In the genomic region with DNA sequence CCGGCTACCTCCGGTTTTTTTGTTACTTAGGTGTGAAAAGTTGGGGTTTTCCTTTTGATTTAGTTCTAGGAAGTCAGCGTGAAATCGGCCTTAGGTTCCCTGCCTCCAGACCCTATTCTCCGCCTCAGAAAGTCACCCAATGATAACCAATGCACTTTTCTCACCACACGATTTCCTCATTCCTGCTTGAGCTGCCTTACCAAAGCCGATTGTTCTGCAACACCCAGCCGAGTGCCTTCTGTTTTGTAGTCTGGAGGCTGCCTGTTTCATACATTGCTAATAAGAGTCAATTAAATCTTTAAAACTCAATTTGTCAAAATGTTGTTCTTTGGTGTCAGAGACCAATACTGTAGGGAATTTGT, we compare ENCODE assay signal across 8 cellular contexts. TPM values are rescaled to one million over a fixed set of nuclear protein-coding genes. Genes with fewer than 3 reads are reported as not detected.
DNase-seq lines count a peak whose midpoint lies in the region; ATAC-seq and TF ChIP-seq lines count a peak whose summit lies in the region.

No MANE protein-coding gene starts in this region.

- no peaks in the 10 kb centered on the region for H3K36me3 Mint-ChIP-seq in activated naive CD4-positive, alpha-beta T cell treated with anti-CD3 and anti-CD28 coated beads, Interleukin-2, amount 10 ng/mL, durations not matched to agents 7 days and 5 days
- no peaks in the 10 kb centered on the region for H3K36me3 Mint-ChIP-seq in MCF 10A (ENCODE audit: insufficient read depth, unreplicated experiment)

- peak overlapping the region; percentile 65 for H3K4me3 Mint-ChIP-seq in activated naive CD4-positive, alpha-beta T cell treated with anti-CD3 and anti-CD28 coated beads, Interleukin-2, amount 10 ng/mL, durations not matched to agents 7 days and 5 days
- H3K4me3 Mint-ChIP-seq in MCF 10A (ENCODE audit: unreplicated experiment), result no peak overlapping the region

- H3K27me3 ChIP-seq in thoracic aorta (replicated peaks; ENCODE audit: insufficient read depth), result no peaks in the 10 kb centered on the region

- H3K27me3 Mint-ChIP-seq in activated naive CD4-positive, alpha-beta T cell treated with anti-CD3 and anti-CD28 coated beads, Interleukin-2, amount 10 ng/mL, durations not matched to agents 7 days and 5 days, result peaks cover 40% of the 10 kb centered on the region
- H3K27me3 Mint-ChIP-seq in MCF 10A (ENCODE audit: insufficient read depth, unreplicated experiment), result no peaks in the 10 kb centered on the region

- H3K36me3 ChIP-seq in thoracic aorta, result no peaks in the 10 kb centered on the region

- peak overlapping the region; percentile 91 for H3K27ac Mint-ChIP-seq in activated naive CD4-positive, alpha-beta T cell treated with anti-CD3 and anti-CD28 coated beads, Interleukin-2, amount 10 ng/mL, durations not matched to agents 7 days and 5 days
- no peak overlapping the region for H3K27ac Mint-ChIP-seq in MCF 10A (ENCODE audit: low read depth, unreplicated experiment)

- no peak for ATAC-seq in thoracic aorta (ENCODE audit: insufficient number of reproducible peaks, low FRiP score, low read depth)

- intact Hi-C loops in MCF 10A (cut with micrococcal nuclease), result no loop called here

- CTCF ChIA-PET in activated naive CD4-positive, alpha-beta T cell treated with anti-CD3 and anti-CD28 coated beads, Interleukin-2, amount 10 ng/mL, durations not matched to agents 7 days and 5 days (lab: Charles Lee), result interaction anchor here (1.5 kb wide), 1 partner anchor 10 kb away, joined by 4 read pairs; no protein-coding TSS in a partner anchor
- CTCF ChIA-PET in MCF 10A (lab: Yijun Ruan, JAX), result no interaction called here

- H3K9me3 Mint-ChIP-seq in activated naive CD4-positive, alpha-beta T cell treated with anti-CD3 and anti-CD28 coated beads, Interleukin-2, amount 10 ng/mL, durations not matched to agents 7 days and 5 days, result no peaks in the 10 kb centered on the region
- no peaks in the 10 kb centered on the region for H3K9me3 Mint-ChIP-seq in MCF 10A (ENCODE audit: unreplicated experiment)

- peaks cover 0 to 23% of the 10 kb centered on the region in 2 donors for H3K4me1 ChIP-seq in thoracic aorta (ENCODE audit: control insufficient read depth in 1 of 2, low read depth in 2 of 2)

- TF ChIP-seq CTCF in fibroblast of villous mesenchyme (IDR thresholded peaks at IDR 0.05; ENCODE audit: insufficient read depth, low read depth, low read length), result no peak
- TF ChIP-seq CTCF in thoracic aorta (IDR thresholded peaks at IDR 0.05), result no peak
- no peak for TF ChIP-seq CTCF in MCF 10A (IDR thresholded peaks at IDR 0.05; ENCODE audit: unreplicated experiment)

- peaks cover 22% of the 10 kb centered on the region for H3K4me1 Mint-ChIP-seq in activated naive CD4-positive, alpha-beta T cell treated with anti-CD3 and anti-CD28 coated beads, Interleukin-2, amount 10 ng/mL, durations not matched to agents 7 days and 5 days
- H3K4me1 Mint-ChIP-seq in MCF 10A (ENCODE audit: insufficient read depth, unreplicated experiment), result peaks cover 12% of the 10 kb centered on the region

- no peak overlapping the region for H3K27ac ChIP-seq in thoracic aorta

- H3K4me3 ChIP-seq in fibroblast of villous mesenchyme (ENCODE audit: low read depth, low read length) (peak overlapping the region; percentile 64), thoracic aorta (peak overlapping the region; percentile 66)

- POLR2A ChIA-PET in MCF 10A (lab: Yijun Ruan, JAX), result interaction anchor here (0.8 kb wide), 1 partner anchor 39 kb away, joined by 4 read pairs; no protein-coding TSS in a partner anchor

- H3K9me3 ChIP-seq in thoracic aorta, result no peaks in the 10 kb centered on the region

- BruUV-seq in MCF 10A (replicated peaks; lab: Mats Ljungman, UMichigan), result no TSS peak

- no peak for DNase-seq in activated naive CD4-positive, alpha-beta T cell treated with anti-CD3 and anti-CD28 coated beads, Interleukin-2, amount 10 ng/mL, durations not matched to agents 7 days and 5 days
- no peak for DNase-seq in activated naive CD4-positive, alpha-beta T cell treated with Interleukin-2 at 50 U/mL for 16 hours
- peak; percentile 62 for DNase-seq in SIG-M5 (lab: John Stamatoyannopoulos, UW)
- DNase-seq in fibroblast of villous mesenchyme (ENCODE audit: low read depth), result peak; percentile 64
- no peak for DNase-seq in thoracic aorta (ENCODE audit: low spot score)
- DNase-seq in stimulated activated CD8-positive, alpha-beta memory T cell treated with anti-CD3 and anti-CD28 coated beads, Interleukin-4, amount 100 ng/mL, for 48 hours, result no peak
- DNase-seq in MCF 10A (ENCODE audit: unreplicated experiment), result no peak
- no peak for DNase-seq in NCI-H1930 (lab: John Stamatoyannopoulos, UW)

RNA-seq across cellular contexts. Expression of gene GJA3, which starts 39.7 kb away (rescaled TPM):
- total RNA-seq in fibroblast of villous mesenchyme, result 0.43 and 0.97 TPM in 2 replicates
- under 1 TPM in 1 of 2 donors, not detected in 1; under 0.01 TPM for total RNA-seq in thoracic aorta
- 3.0 and 4.7 TPM in 2 replicates for total RNA-seq in MCF 10A (2022)

Comparison
In these comparisons a context has a peak if more than half of its experiments do, and no peak if none do; other contexts are left out.
1. DNase-seq: peak in SIG-M5 (single experiment) and fibroblast of villous mesenchyme (single experiment); none in activated naive CD4-positive, alpha-beta T cell treated with anti-CD3 and anti-CD28 coated beads, Interleukin-2, amount 10 ng/mL, durations not matched to agents 7 days and 5 days (single experiment), activated naive CD4-positive, alpha-beta T cell treated with Interleukin-2 at 50 U/mL for 16 hours (single experiment), thoracic aorta (single experiment), stimulated activated CD8-positive, alpha-beta memory T cell treated with anti-CD3 and anti-CD28 coated beads, Interleukin-4, amount 100 ng/mL, for 48 hours (single experiment), MCF 10A (single experiment) and NCI-H1930 (0 of 2).